8 cellular contexts compared by ENCODE assay signal in genomic region chr3:65732060-65732933, GRCh38.
DNase-seq lines count a peak whose midpoint lies in the region; ATAC-seq and TF ChIP-seq lines count a peak whose summit lies in the region.

No MANE protein-coding gene starts in this region.

- in situ Hi-C loops in mammary epithelial cell (cut with MboI; ENCODE audit: low sequenced_read_pairs in 2 of 2): loop anchor here (10.0 to 25.0 kb wide), 3 partner anchors 295 to 1195 kb away; no protein-coding TSS in a partner anchor

- H3K36me3 ChIP-seq in mammary epithelial cell (ENCODE audit: insufficient read depth, low read length) (no peaks in the 10 kb centered on the region), kidney epithelial cell (ENCODE audit: control insufficient read depth, insufficient read depth, low read length) (no peaks in the 10 kb centered on the region), thyroid gland (no peaks in the 10 kb centered on the region)

- H3K4me1 ChIP-seq in mammary epithelial cell (ENCODE audit: insufficient read depth, low read length) (no peaks in the 10 kb centered on the region), thyroid gland (peaks cover 0 to 13% of the 10 kb centered on the region in 2 donors)

- intact Hi-C loops in mammary epithelial cell (cut with micrococcal nuclease) (loop anchor here (1.0 to 5.0 kb wide), 4 partner anchors 160 to 1200 kb away; no protein-coding TSS in a partner anchor), thyroid gland (cut with DNase I) (no loop called here)

- H3K4me2 ChIP-seq in mammary epithelial cell (ENCODE audit: insufficient read depth, low read depth, low read length): peak overlapping the region; percentile 62

- TF ChIP-seq POLR2A in thyroid gland (IDR thresholded peaks at IDR 0.05): no peak

- H3K27ac ChIP-seq in mammary epithelial cell (ENCODE audit: insufficient read depth, low read depth, low read length) (no peak overlapping the region), thyroid gland (no peak overlapping the region)

- dilution Hi-C loops in mammary epithelial cell (cut with HindIII; ENCODE audit: low sequenced_read_pairs): no loop called here

- no TSS peak for BruUV-seq in mammary epithelial cell (replicated peaks; lab: Mats Ljungman, UMichigan)

- H3K9me3 ChIP-seq in mammary epithelial cell (replicated peaks; ENCODE audit: insufficient read depth, low read length) (no peaks in the 10 kb centered on the region), thyroid gland (no peaks in the 10 kb centered on the region)

- H3K79me2 ChIP-seq in mammary epithelial cell (ENCODE audit: insufficient read depth, low read length): no peaks in the 10 kb centered on the region

- H3K4me3 ChIP-seq in mammary epithelial cell (replicated peaks in 1 of 3; ENCODE audit: insufficient read depth in 1 of 3, low read depth in 2 of 3, low read length in 3 of 3) (no peak overlapping the region), kidney epithelial cell (ENCODE audit: low read depth, low read length) (no peak overlapping the region), thyroid gland (replicated peaks in 1 of 3) (no peak overlapping the region)

- TF ChIP-seq CTCF in mammary epithelial cell (conservative IDR thresholded peaks at IDR 0.05 in 1 of 2, IDR thresholded peaks at IDR 0.05 in 1 of 2; ENCODE audit: extremely low read depth in 1 of 2, insufficient read depth in 1 of 2, low read depth in 1 of 2, low read length in 2 of 2) (peak; percentile 82 to 88), kidney epithelial cell (IDR thresholded peaks at IDR 0.05; ENCODE audit: insufficient read depth, low read length, poor library complexity, severe bottlenecking) (peak; percentile 77), thyroid gland (IDR thresholded peaks at IDR 0.05) (peak; percentile 65 to 78 (median 76))

- peak; percentile 3 for DNase-seq in DMS153 treated with DMSO at 0.1 percent for 48 hours (lab: John Stamatoyannopoulos, UW; ENCODE audit: unreplicated experiment)
- no peak for DNase-seq in DMS153 (lab: John Stamatoyannopoulos, UW)
- DNase-seq in NCI-H526 treated with DMSO at 0.1 percent for 48 hours (lab: John Stamatoyannopoulos, UW): peak; percentile 23
- peak; percentile 52 for DNase-seq in mammary epithelial cell
- peak; percentile 10 for DNase-seq in kidney epithelial cell (ENCODE audit: low read depth)
- no peak for DNase-seq in thyroid gland

- peak overlapping the region; percentile 42 for H2AFZ ChIP-seq in mammary epithelial cell (ENCODE audit: low read depth, low read length)

- ATAC-seq in GM19452 (IDR thresholded peaks at IDR 0.05; ENCODE audit: unreplicated experiment) (peak; percentile 82), HG03280 (IDR thresholded peaks at IDR 0.05; ENCODE audit: unreplicated experiment) (peak; percentile 95)

- H3K27me3 ChIP-seq in mammary epithelial cell (ENCODE audit: insufficient read depth, low read length) (no peaks in the 10 kb centered on the region), kidney epithelial cell (ENCODE audit: control insufficient read depth, insufficient read depth, low read length) (no peaks in the 10 kb centered on the region), thyroid gland (no peaks in the 10 kb centered on the region)

- no peak overlapping the region for H3K9ac ChIP-seq in mammary epithelial cell (ENCODE audit: insufficient read depth, low read length)

- no peaks in the 10 kb centered on the region for H4K20me1 ChIP-seq in mammary epithelial cell (ENCODE audit: insufficient read depth, low read length)

- CTCF ChIA-PET in mammary epithelial cell (lab: Charles Lee; ENCODE audit: low non-redundant PET): interaction anchor here (0.6 to 0.9 kb wide), 2 partner anchors 74 to 293 kb away, joined by 4 read pairs; no protein-coding TSS in a partner anchor

- WGBS in mammary epithelial cell (ENCODE audit: low coverage, missing lambda C conversion rate): 32% methylated on average over 6 of the region's 6 CpGs
- WGBS in thyroid gland, 2 donors: 36 to 39% methylated on average over 6 of the region's 6 CpGs

Comparison
In these comparisons a context has a peak if more than half of its experiments do, and no peak if none do; other contexts are left out.
1. DNase-seq: peak in DMS153 treated with DMSO at 0.1 percent for 48 hours (single experiment), NCI-H526 treated with DMSO at 0.1 percent for 48 hours (single experiment), mammary epithelial cell (single experiment) and kidney epithelial cell (single experiment); none in DMS153 (single experiment) and thyroid gland (0 of 2).
2. Peak in every context shown above with its lines, with median percentiles within 50 percentile points of each other: CTCF ChIP-seq.